ENCODE assay signal across 1 cellular context in genomic region chr21:24716306-24716918, GRCh38.
TF ChIP-seq lines count a peak whose summit lies in the region.

No MANE protein-coding gene starts in this region.

TF ChIP-seq in HepG2, 621 proteins besides CTCF, POLR2A, EP300 and RAD21 (continued from another document):
- no peak for TF ChIP-seq GMEB2 (CRISPR knock-in tag; IDR thresholded peaks at IDR 0.05; ENCODE audit: low read depth)
- TF ChIP-seq ZNF138 (CRISPR knock-in tag; IDR thresholded peaks at IDR 0.05; ENCODE audit: low read depth): no peak
- no peak for TF ChIP-seq ZNF781 (CRISPR knock-in tag; IDR thresholded peaks at IDR 0.05; ENCODE audit: borderline replicate concordance, not compliant biosample characterization)
- TF ChIP-seq HHEX (CRISPR knock-in tag; IDR thresholded peaks at IDR 0.05): no peak
- peak; percentile 80 to 94 for TF ChIP-seq MAFK (conservative IDR thresholded peaks at IDR 0.05 in 1 of 2, IDR thresholded peaks at IDR 0.05 in 1 of 2; ENCODE audit: low read length in 2 of 2)
- TF ChIP-seq ZXDC (CRISPR knock-in tag; IDR thresholded peaks at IDR 0.05): no peak
- TF ChIP-seq ZNF280D (CRISPR knock-in tag; IDR thresholded peaks at IDR 0.05): no peak
TF ChIP-seq in HepG2: peak in this region for 2.
